ENCODE assay signal across 8 cellular contexts in the genomic region with DNA sequence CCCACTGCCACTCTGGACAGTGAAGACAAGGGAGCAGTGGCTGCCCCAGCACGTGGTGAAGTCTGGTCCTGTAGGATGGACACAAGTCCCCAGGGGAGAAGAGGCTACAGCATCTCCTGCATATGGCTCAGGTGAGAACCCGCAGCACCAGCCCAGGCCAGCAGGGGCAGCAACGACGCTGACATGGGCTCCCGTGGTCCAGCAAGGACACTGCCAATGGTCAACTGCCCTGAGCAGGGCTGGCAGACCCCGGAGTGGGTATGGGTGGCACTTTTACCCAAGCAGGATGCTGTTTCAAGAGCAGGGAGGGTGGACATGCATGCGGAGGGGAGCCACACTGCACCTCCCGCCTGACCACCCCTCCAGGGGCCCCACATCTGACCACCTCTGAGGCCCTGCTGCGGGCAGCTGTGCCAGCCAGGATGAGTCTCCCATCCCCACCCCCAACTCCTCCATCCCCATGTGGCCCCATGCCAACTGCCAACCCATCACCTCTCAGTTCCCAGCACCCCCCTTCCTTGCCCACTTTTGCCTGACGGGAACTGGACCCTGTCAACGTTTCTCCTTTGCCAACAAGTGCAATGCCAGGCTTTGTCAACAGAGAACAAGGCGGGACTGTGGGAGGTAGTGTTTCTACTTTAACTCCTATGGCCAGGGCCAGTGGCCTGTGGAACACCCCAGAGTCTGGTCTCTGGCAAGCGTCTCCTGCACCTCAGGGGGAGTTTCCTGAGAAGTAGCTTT. TPM values are rescaled to one million over a fixed set of nuclear protein-coding genes. Genes with fewer than 3 reads are reported as not detected.
A peak's percentile ranks its signal among the peaks of the same experiment; 100 is the strongest.
DNase-seq lines count a peak whose midpoint lies in the region; ATAC-seq, FAIRE-seq and TF ChIP-seq lines count a peak whose summit lies in the region.

No MANE protein-coding gene starts in this region.

- TF ChIP-seq EP300 in esophagus muscularis mucosa (IDR thresholded peaks at IDR 0.05) = no peak

- H3K27me3 ChIP-seq in esophagus muscularis mucosa (no peaks in the 10 kb centered on the region), pancreas (no peaks in the 10 kb centered on the region)

- TF ChIP-seq POLR2A in esophagus muscularis mucosa (IDR thresholded peaks at IDR 0.05; ENCODE audit: low read depth) = no peak

- no peak for FAIRE-seq in pancreas (lab: Jason Lieb, UNC)

- intact Hi-C loops in Right ventricle myocardium inferior (cut with DNase I) (loop anchor here (5.0 kb wide), 1 partner anchor 65 kb away; no protein-coding TSS in a partner anchor), cardiac septum (cut with DNase I) (loop anchor here (5.0 to 10.0 kb wide), 2 partner anchors 68 to 255 kb away; no protein-coding TSS in a partner anchor), esophagus muscularis mucosa (cut with DNase I) (loop anchor here (5.0 kb wide), 1 partner anchor 65 kb away; no protein-coding TSS in a partner anchor), pancreas (cut with DNase I) (loop anchor here in 2 of 3 donors (2.0 to 5.0 kb wide), 2 partner anchors 185 to 186 kb away; no protein-coding TSS in a partner anchor)

- H3K4me1 ChIP-seq in esophagus muscularis mucosa (peaks cover 9 to 20% (median 15%) of the 10 kb centered on the region in 4 donors), pancreas (no peaks in the 10 kb centered on the region)

- H3K27ac ChIP-seq in esophagus muscularis mucosa (replicated peaks in 1 of 4) (no peak overlapping the region), pancreas (no peak overlapping the region)

- TF ChIP-seq CTCF in esophagus muscularis mucosa (IDR thresholded peaks at IDR 0.05) (peak in 2 of 3 experiments; percentile 25 to 46), pancreas (IDR thresholded peaks at IDR 0.05) (peak in 3 of 4 donors; percentile 23 to 46 (median 28))

- peaks cover 0 to 12% (median 4%) of the 10 kb centered on the region in 4 donors for H3K36me3 ChIP-seq in esophagus muscularis mucosa
- no peaks in the 10 kb centered on the region for H3K36me3 ChIP-seq in pancreas

- H3K9me3 ChIP-seq in esophagus muscularis mucosa (no peaks in the 10 kb centered on the region), pancreas (no peaks in the 10 kb centered on the region)

- WGBS in esophagus muscularis mucosa = 67% methylated on average over 6 of the region's 13 CpGs
- 39 to 40% methylated on average over 12 to 13 of the region's 13 CpGs for WGBS in pancreas, 2 donors

- ATAC-seq in Right ventricle myocardium inferior (peak; percentile 29), pancreas (peak; percentile 50 to 65 (median 62)), HG03571 (IDR thresholded peaks at IDR 0.05; ENCODE audit: unreplicated experiment) (no peak), HG03025 (IDR thresholded peaks at IDR 0.05; ENCODE audit: low FRiP score, unreplicated experiment) (no peak)

- peak; percentile 72 for DNase-seq in Right ventricle myocardium inferior (ENCODE audit: missing footprints)
- no peak for DNase-seq in cardiac septum (ENCODE audit: low spot score)
- peak; percentile 50 for DNase-seq in SK-N-DZ (ENCODE audit: low spot score)
- DNase-seq in esophagus muscularis mucosa (ENCODE audit: extremely low spot score) = no peak
- DNase-seq in pancreas = peak in 3 of 6 donors; percentile 60 to 81 (median 71)
- no peak for DNase-seq in NCI-H1092 (lab: John Stamatoyannopoulos, UW)

- H3K4me3 ChIP-seq in esophagus muscularis mucosa (no peak overlapping the region), pancreas (no peak overlapping the region)

RNA-seq across cellular contexts. Expression of a gene that starts 8.6 kb away (rescaled TPM):
- 4.9 TPM for total RNA-seq in Right ventricle myocardium inferior
- 3.6 TPM for total RNA-seq in cardiac septum
- polyA plus RNA-seq in SK-N-DZ (2014; cell fraction: cytosol; rRNA removed) = 5.8 and 10.3 TPM in 2 replicates
- polyA plus RNA-seq in SK-N-DZ (2014; cell fraction: nucleus; rRNA removed) = 8.9 and 12.9 TPM in 2 replicates
- total RNA-seq in esophagus muscularis mucosa = 1 to 10 TPM; 7.0 to 9.8 (median 8.0) TPM
- 1 to 10 TPM; 4.7 to 8.9 (median 5.2) TPM for total RNA-seq in pancreas
- 1 to 10 TPM; 5.2 to 9.3 TPM for polyA plus RNA-seq in pancreas

RNA-seq across cellular contexts. Expression of a gene that starts 8.8 kb away (rescaled TPM):
- total RNA-seq in Right ventricle myocardium inferior = 85.8 TPM
- total RNA-seq in cardiac septum = 81.9 TPM
- polyA plus RNA-seq in SK-N-DZ (2014; cell fraction: cytosol; rRNA removed) = 43.2 and 57.3 TPM in 2 replicates
- 55.7 and 86.5 TPM in 2 replicates for polyA plus RNA-seq in SK-N-DZ (2014; cell fraction: nucleus; rRNA removed)
- 10 to 100 TPM; 47.3 to 67.3 (median 56.4) TPM for total RNA-seq in esophagus muscularis mucosa
- total RNA-seq in pancreas = 10 to 100 TPM; 58.2 to 84.2 (median 70.9) TPM
- 10 to 100 TPM; 54.8 to 67.6 TPM for polyA plus RNA-seq in pancreas

RNA-seq across cellular contexts. Expression of a gene that starts 29.6 kb away (rescaled TPM):
- total RNA-seq in Right ventricle myocardium inferior (14.5 TPM), cardiac septum (18.1 TPM), esophagus muscularis mucosa (10 to 100 TPM; 14.2 to 27.1 (median 20.3) TPM), pancreas (10 to 100 TPM; 10.1 to 14.8 (median 10.7) TPM)
- 22.5 and 23.5 TPM in 2 replicates for polyA plus RNA-seq in SK-N-DZ (2014; cell fraction: cytosol; rRNA removed)
- polyA plus RNA-seq in SK-N-DZ (2014; cell fraction: nucleus; rRNA removed) = 16.4 and 21.5 TPM in 2 replicates
- polyA plus RNA-seq in pancreas = 10 to 100 TPM; 16.3 to 16.8 TPM

Comparison
In these comparisons a context has a peak if more than half of its experiments do, and no peak if none do; other contexts are left out.
1. DNase-seq: peak in Right ventricle myocardium inferior (single experiment) and SK-N-DZ (single experiment); none in cardiac septum (single experiment), esophagus muscularis mucosa (single experiment) and NCI-H1092 (single experiment).
2. ATAC-seq: peak in Right ventricle myocardium inferior (single experiment) and pancreas (4 of 4); none in HG03571 (single experiment) and HG03025 (single experiment).